Comparison of ENCODE assay signal across 18 cellular contexts in the genomic region with DNA sequence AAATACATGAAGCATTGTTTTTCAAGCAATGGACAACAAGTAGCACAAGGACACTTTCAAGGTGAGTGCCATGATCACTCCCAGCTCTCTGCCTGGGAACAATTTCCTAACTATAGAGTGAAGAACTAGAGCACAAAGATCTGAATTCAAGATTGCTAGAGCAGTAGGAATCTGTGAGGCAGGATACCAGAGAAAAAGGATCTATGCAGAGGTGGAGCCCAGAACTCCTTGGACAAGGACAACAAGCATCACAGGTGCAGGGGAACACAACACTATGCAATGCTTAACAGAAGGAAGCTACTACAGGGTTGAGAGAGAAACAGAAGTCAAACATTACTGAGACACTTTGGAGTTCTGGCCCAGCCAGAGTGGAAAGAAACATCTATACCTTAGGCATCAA.
"Had no signal": no experiment of that assay in that cellular context is flagged by ENCODE, and none has a peak within 500 bp of the region (broad histone marks: within the 10 kb centered on the region; RNA-seq: fewer than 3 reads in every experiment).

No MANE protein-coding gene starts in this region.

- H3K27ac Mint-ChIP-seq: activated naive CD8-positive, alpha-beta T cell treated with anti-CD3 and anti-CD28 coated beads for 36 hours had no signal

- DNase-seq: activated CD4-positive, alpha-beta T cell treated with anti-CD3 and anti-CD28 coated beads for 1 hour; activated CD4-positive, alpha-beta T cell treated with anti-CD3 and anti-CD28 coated beads, Interleukin-2, amount 50 U/mL, for 4 hours; activated gamma-delta T cell treated with Interleukin-2 at 50 U/mL for 16 hours; activated naive CD8-positive, alpha-beta T cell treated with anti-CD3 and anti-CD28 coated beads for 36 hours; amniotic stem cell; dermis blood vessel endothelial cell; effector memory CD8-positive, alpha-beta T cell; hypothalamus; left lung; naive B cell; pancreas; sigmoid colon; stimulated activated naive CD4-positive, alpha-beta T cell; T-helper 1 cell; T1000; thyroid gland had no signal

- H3K4me1 ChIP-seq: pancreas had no signal

- ATAC-seq: effector memory CD8-positive, alpha-beta T cell; left lung; pancreas had no signal

- H3K27me3 Mint-ChIP-seq: activated naive CD8-positive, alpha-beta T cell treated with anti-CD3 and anti-CD28 coated beads for 36 hours; effector memory CD8-positive, alpha-beta T cell; naive B cell had no signal

- H3K4me3 ChIP-seq: left lung, pancreas, sigmoid colon, thyroid gland had no signal

- H3K9me3 Mint-ChIP-seq: effector memory CD8-positive, alpha-beta T cell had no signal

- H3K36me3 ChIP-seq: pancreas, thyroid gland had no signal

- H3K27ac ChIP-seq: left lung, neutrophil, pancreas had no signal

- FAIRE-seq: keratinocyte, pancreas had no signal

- H3K27me3 ChIP-seq: left lung, neutrophil, pancreas, sigmoid colon, thyroid gland had no signal

- H3K4me3 Mint-ChIP-seq: activated naive CD8-positive, alpha-beta T cell treated with anti-CD3 and anti-CD28 coated beads for 36 hours; naive B cell had no signal

- H3K9me3 ChIP-seq: left lung, neutrophil, pancreas, sigmoid colon, thyroid gland had no signal
